Comparison of ENCODE assay signal across 12 cellular contexts in the genomic region with DNA sequence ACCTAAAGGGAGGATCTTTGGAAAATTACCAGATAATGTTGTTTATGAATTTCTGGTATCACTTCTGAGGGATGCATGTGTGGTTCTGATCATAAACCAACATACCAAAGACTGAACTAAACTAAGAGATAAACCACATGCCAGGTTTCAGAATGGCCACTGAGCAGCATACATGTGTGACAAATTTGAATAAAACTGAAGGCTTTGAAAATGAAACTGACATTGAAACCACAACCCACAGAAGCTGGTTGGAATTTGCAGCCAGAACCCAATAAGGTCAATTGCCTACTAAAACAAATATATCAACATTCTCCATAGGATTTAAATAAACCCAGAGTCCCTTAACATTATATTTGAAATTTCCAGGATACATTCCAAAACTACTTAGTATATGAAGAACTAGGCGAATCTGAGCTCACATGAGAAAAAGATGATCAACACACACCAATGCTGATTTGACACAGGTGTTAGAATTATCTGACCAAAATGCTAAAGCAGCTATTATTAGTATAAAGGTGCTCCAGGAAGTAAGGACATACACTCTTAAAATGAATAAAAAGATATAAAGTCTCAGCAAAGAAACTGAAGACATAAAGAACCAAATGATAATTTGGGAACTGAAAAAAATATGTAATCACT.
DNase-seq lines count a peak whose midpoint lies in the region; ATAC-seq and TF ChIP-seq lines count a peak whose summit lies in the region.
"Had no signal": no experiment of that assay in that cellular context is flagged by ENCODE, and none has a peak within 500 bp of the region (broad histone marks: within the 10 kb centered on the region; RNA-seq: fewer than 3 reads in every experiment).

No MANE protein-coding gene starts in this region.

- H4K20me1 ChIP-seq in DOHH2 (ENCODE audit: control insufficient read depth, insufficient read depth, low read depth, low read length): no peaks in the 10 kb centered on the region

- peak overlapping the region; percentile 84 for H3K4me2 ChIP-seq in DOHH2 (ENCODE audit: low read length)

- H3F3A ChIP-seq in DOHH2 (ENCODE audit: control insufficient read depth, insufficient read depth): peaks cover 13% of the 10 kb centered on the region

- peak; percentile 6 for DNase-seq in T-helper 2 cell treated with Interferon-gamma antibody and Interleukin-4, amounts not matched to agents 5 μg/mL and 100 μg/mL, for 36 hours (ENCODE audit: low spot score)
- DNase-seq in caudate nucleus (lab: John Stamatoyannopoulos, UW) (no peak), anterior cingulate cortex (lab: John Stamatoyannopoulos, UW) (no peak), NCI-H69 (lab: John Stamatoyannopoulos, UW) (no peak), SKM-1 treated with dmso at 0.1 percent for 144 hours (lab: John Stamatoyannopoulos, UW; ENCODE audit: unreplicated experiment) (no peak)
- DNase-seq: BE2C, pancreas had no signal

- peaks cover 27% of the 10 kb centered on the region for H3K36me3 ChIP-seq in DOHH2 (ENCODE audit: control insufficient read depth, low read length)
- H3K36me3 ChIP-seq: BE2C, pancreas, SJCRH30 had no signal

- H3K9me3 Mint-ChIP-seq in T-helper 2 cell treated with Interferon-gamma antibody and Interleukin-4, amounts not matched to agents 5 μg/mL and 100 μg/mL, for 36 hours: no peaks in the 10 kb centered on the region
- H3K9me3 Mint-ChIP-seq: activated naive CD4-positive, alpha-beta T cell treated with anti-CD3 and anti-CD28 coated beads, Interleukin-2, amount 50 U/mL, for 24 hours had no signal

- ATAC-seq in GM19395 (IDR thresholded peaks at IDR 0.05; ENCODE audit: unreplicated experiment) (peak; percentile 97), HG03064 (IDR thresholded peaks at IDR 0.05; ENCODE audit: low read depth, unreplicated experiment) (peak; percentile 97)
- ATAC-seq: pancreas had no signal

- no peaks in the 10 kb centered on the region for H3K9me2 ChIP-seq in DOHH2 (replicated peaks; ENCODE audit: control insufficient read depth, low read length)

- peaks cover 61% of the 10 kb centered on the region for H3K4me1 ChIP-seq in DOHH2 (ENCODE audit: control insufficient read depth, low read length)
- H3K4me1 ChIP-seq: BE2C, pancreas had no signal

- peaks cover 16% of the 10 kb centered on the region; the same call in 1 of the 2 replicates for H3K9me3 ChIP-seq in DOHH2 (ENCODE audit: control insufficient read depth, insufficient read depth, low read length)
- H3K9me3 ChIP-seq: BE2C, pancreas, SJCRH30 had no signal

- H3K27me3 Mint-ChIP-seq in T-helper 2 cell treated with Interferon-gamma antibody and Interleukin-4, amounts not matched to agents 5 μg/mL and 100 μg/mL, for 36 hours (ENCODE audit: low read depth): peaks cover 21% of the 10 kb centered on the region

- H3K4me1 Mint-ChIP-seq in T-helper 2 cell treated with Interferon-gamma antibody and Interleukin-4, amounts not matched to agents 5 μg/mL and 100 μg/mL, for 36 hours (ENCODE audit: low read depth): peaks cover 11% of the 10 kb centered on the region
- H3K4me1 Mint-ChIP-seq: activated naive CD4-positive, alpha-beta T cell treated with anti-CD3 and anti-CD28 coated beads, Interleukin-2, amount 50 U/mL, for 24 hours had no signal

- peak overlapping the region; percentile 94 for H3K27ac ChIP-seq in DOHH2 (ENCODE audit: low read depth, low read length)
- no peak overlapping the region for H3K27ac ChIP-seq in caudate nucleus (ENCODE audit: low read depth, low read length)
- H3K27ac ChIP-seq: pancreas, SJCRH30 had no signal

- peak overlapping the region; percentile 63 for H3K4me3 ChIP-seq in DOHH2 (ENCODE audit: low read length)
- H3K4me3 ChIP-seq: pancreas, SJCRH30 had no signal

- no peak for TF ChIP-seq CTCF in DOHH2 (IDR thresholded peaks at IDR 0.05; ENCODE audit: low read depth, low read length, poor library complexity, severe bottlenecking)

- H3K36me3 Mint-ChIP-seq in T-helper 2 cell treated with Interferon-gamma antibody and Interleukin-4, amounts not matched to agents 5 μg/mL and 100 μg/mL, for 36 hours (ENCODE audit: low read depth): no peaks in the 10 kb centered on the region
- H3K36me3 Mint-ChIP-seq: activated naive CD4-positive, alpha-beta T cell treated with anti-CD3 and anti-CD28 coated beads, Interleukin-2, amount 50 U/mL, for 24 hours had no signal

- no peak overlapping the region for H3K27ac Mint-ChIP-seq in T-helper 2 cell treated with Interferon-gamma antibody and Interleukin-4, amounts not matched to agents 5 μg/mL and 100 μg/mL, for 36 hours
- H3K27ac Mint-ChIP-seq: activated naive CD4-positive, alpha-beta T cell treated with anti-CD3 and anti-CD28 coated beads, Interleukin-2, amount 50 U/mL, for 24 hours had no signal

- H3K4me3 Mint-ChIP-seq in T-helper 2 cell treated with Interferon-gamma antibody and Interleukin-4, amounts not matched to agents 5 μg/mL and 100 μg/mL, for 36 hours: no peak overlapping the region
- H3K4me3 Mint-ChIP-seq: activated naive CD4-positive, alpha-beta T cell treated with anti-CD3 and anti-CD28 coated beads, Interleukin-2, amount 50 U/mL, for 24 hours had no signal

- H3K27me3 ChIP-seq in DOHH2 (ENCODE audit: control insufficient read depth, low read length): no peaks in the 10 kb centered on the region
- H3K27me3 ChIP-seq: pancreas, SJCRH30 had no signal

- H3K79me2 ChIP-seq in DOHH2 (ENCODE audit: control insufficient read depth, low read length): no peaks in the 10 kb centered on the region
